Comparison of ENCODE assay signal across 18 cellular contexts in genomic region chr15:43950551-43950950, GRCh38.
DNase-seq lines count a peak whose midpoint lies in the region; ATAC-seq and TF ChIP-seq lines count a peak whose summit lies in the region.
"Had no signal": no experiment of that assay in that cellular context is flagged by ENCODE, and none has a peak within 500 bp of the region (broad histone marks: within the 10 kb centered on the region; RNA-seq: fewer than 3 reads in every experiment).

No MANE protein-coding gene starts in this region.

- no peaks in the 10 kb centered on the region for H4K20me1 ChIP-seq in Karpas-422 (ENCODE audit: insufficient read depth, low read depth, low read length)

- peak overlapping the region; percentile 19; the same call in 1 of the 2 replicates for H3K4me3 ChIP-seq in Karpas-422 (ENCODE audit: low read length)
- H3K4me3 ChIP-seq: GM12878 had no signal

- peaks cover 70% of the 10 kb centered on the region for H3K4me1 ChIP-seq in Karpas-422 (ENCODE audit: low read length)

- POLR2A ChIA-PET in HEK293T (lab: Yijun Ruan, JAX) = no interaction called here

- H3K4me2 ChIP-seq in Karpas-422 (ENCODE audit: low read depth, low read length, poor library complexity, severe bottlenecking) = peak overlapping the region; percentile 49

- H3K27ac ChIP-seq in Karpas-422 (ENCODE audit: low read length) (no peak overlapping the region), angular gyrus (ENCODE audit: low read depth, low read length) (peak overlapping the region; percentile 72), temporal lobe (ENCODE audit: low read depth, low read length) (peak overlapping the region; percentile 39)
- H3K27ac ChIP-seq: C4-2B had no signal

- no peaks in the 10 kb centered on the region for H3K36me3 ChIP-seq in Karpas-422 (ENCODE audit: insufficient read depth, low read length)

- no peaks in the 10 kb centered on the region for H3K9me3 ChIP-seq in Karpas-422 (ENCODE audit: low read length)

- no peaks in the 10 kb centered on the region for H3K27me3 ChIP-seq in Karpas-422 (ENCODE audit: low read length)

- peak overlapping the region; percentile 30; the same call in 1 of the 2 replicates for H2AFZ ChIP-seq in Karpas-422 (ENCODE audit: low read length)

- no peaks in the 10 kb centered on the region for H3K9me2 ChIP-seq in Karpas-422 (replicated peaks; ENCODE audit: insufficient read depth, low read length)

- H3K9ac ChIP-seq in Karpas-422 (ENCODE audit: low read length) = no peak overlapping the region

- H3K79me2 ChIP-seq in Karpas-422 (ENCODE audit: low read length) = no peaks in the 10 kb centered on the region

- DNase-seq in Karpas-422 = no peak
- DNase-seq in myocyte (ENCODE audit: low read depth) = peak; percentile 88
- DNase-seq in HEK293T (ENCODE audit: extremely low spot score) = no peak
- DNase-seq in activated CD8-positive, alpha-beta memory T cell treated with anti-CD3 and anti-CD28 coated beads, Interleukin-2, amount 50 U/mL, for 48 hours = no peak
- no peak for DNase-seq in activated T-cell treated with anti-CD3 and anti-CD28 coated beads, Interleukin-2, amount 50 U/mL, for 1 hour
- DNase-seq: ACHN; AML-193; Calu3; CD4-positive, alpha-beta T cell; DND-41; EL; H9; KG1 had no signal

- ATAC-seq in HG03460 (IDR thresholded peaks at IDR 0.05; ENCODE audit: unreplicated experiment) = no peak
- ATAC-seq: GM12878 had no signal

- CTCF ChIA-PET in HEK293T (lab: Yijun Ruan, JAX) = interaction anchor here (1.1 kb wide), 1 partner anchor 11 kb away, joined by 4 read pairs; no protein-coding TSS in a partner anchor

TF ChIP-seq in HEK293T, 16 proteins besides CTCF, POLR2A, EP300 and RAD21:
- TF ChIP-seq L3MBTL2 (conservative IDR thresholded peaks at IDR 0.05) (no peak), FOXM1 (IDR thresholded peaks at IDR 0.05; ENCODE audit: borderline replicate concordance) (no peak), FOXA1 (IDR thresholded peaks at IDR 0.05) (no peak), FOXK2 (IDR thresholded peaks at IDR 0.05) (no peak), CTBP1 (IDR thresholded peaks at IDR 0.05; ENCODE audit: borderline replicate concordance) (no peak), ZNF384 (IDR thresholded peaks at IDR 0.05) (no peak), ARNT (IDR thresholded peaks at IDR 0.05) (no peak), SP1 (IDR thresholded peaks at IDR 0.05) (no peak)
